ENCODE assay signal across 1 cellular context in genomic region chr4:176782191-176782590, GRCh38.
TF ChIP-seq lines count a peak whose summit lies in the region.

No MANE protein-coding gene starts in this region.

TF ChIP-seq in IMR-90, 13 proteins besides CTCF, POLR2A, EP300 and RAD21:
- TF ChIP-seq FOS (IDR thresholded peaks at IDR 0.05; ENCODE audit: low read depth, low read length) (no peak), CEBPB (IDR thresholded peaks at IDR 0.05; ENCODE audit: low read depth, low read length) (no peak), BHLHE40 (IDR thresholded peaks at IDR 0.05; ENCODE audit: low read depth, low read length) (no peak), ELK1 (IDR thresholded peaks at IDR 0.05; ENCODE audit: borderline replicate concordance, low read depth, low read length) (no peak), NFE2L2 (IDR thresholded peaks at IDR 0.05; ENCODE audit: low read depth, low read length) (no peak)
